ENCODE assay signal across 20 cellular contexts in genomic region chr15:48371961-48372360, GRCh38. TPM values are rescaled to one million over a fixed set of nuclear protein-coding genes. Genes with fewer than 3 reads are reported as not detected.
DNase-seq lines count a peak whose midpoint lies in the region; ATAC-seq and TF ChIP-seq lines count a peak whose summit lies in the region.
"Had no signal": no experiment of that assay in that cellular context is flagged by ENCODE, and none has a peak within 500 bp of the region (broad histone marks: within the 10 kb centered on the region; RNA-seq: fewer than 3 reads in every experiment).

No MANE protein-coding gene starts in this region.

- TF ChIP-seq CTCF in choroid plexus epithelial cell (conservative IDR thresholded peaks at IDR 0.05; ENCODE audit: low read depth, low read length) (no peak), fibroblast of the aortic adventitia (IDR thresholded peaks at IDR 0.05; ENCODE audit: insufficient read depth, low read length) (no peak)

- no peaks in the 10 kb centered on the region for H3K9me2 ChIP-seq in GM23248 (ENCODE audit: insufficient read depth)

- H3K27ac ChIP-seq in GM23248, result peak overlapping the region; percentile 95
- peak overlapping the region; percentile 19 for H3K27ac ChIP-seq in subcutaneous abdominal adipose tissue (ENCODE audit: low read depth, low read length)
- H3K27ac ChIP-seq: BLaER1 treated with 17β-estradiol and CSF1 and Interleukin-3, amounts not matched to agents 10 nM and 100 nM had no signal

- H3K4me2 ChIP-seq in GM23248 (ENCODE audit: unreplicated experiment), result no peak overlapping the region
- H3K4me2 ChIP-seq: BLaER1 treated with 17β-estradiol and CSF1 and Interleukin-3, amounts not matched to agents 10 nM and 100 nM had no signal

- no peaks in the 10 kb centered on the region for H3K9me3 ChIP-seq in GM23248 (ENCODE audit: low read depth)
- no peaks in the 10 kb centered on the region for H3K9me3 ChIP-seq in subcutaneous abdominal adipose tissue (ENCODE audit: control insufficient read depth in 5 of 5, low read length in 5 of 5)
- H3K9me3 ChIP-seq: BE2C had no signal

- H3K79me2 ChIP-seq in GM23248 (ENCODE audit: insufficient read depth), result no peaks in the 10 kb centered on the region

- no peak overlapping the region for H3K9ac ChIP-seq in GM23248
- no peak overlapping the region for H3K9ac ChIP-seq in subcutaneous abdominal adipose tissue (ENCODE audit: low read length in 5 of 5)
- H3K9ac ChIP-seq: BLaER1 treated with 17β-estradiol and CSF1 and Interleukin-3, amounts not matched to agents 10 nM and 100 nM had no signal

- no peaks in the 10 kb centered on the region for H4K20me1 ChIP-seq in GM23248 (ENCODE audit: insufficient read depth)
- H4K20me1 ChIP-seq: BLaER1 treated with 17β-estradiol and CSF1 and Interleukin-3, amounts not matched to agents 10 nM and 100 nM had no signal

- H3K27me3 ChIP-seq in GM23248 (replicated peaks; ENCODE audit: insufficient read depth) (no peaks in the 10 kb centered on the region), subcutaneous abdominal adipose tissue (ENCODE audit: control insufficient read depth in 5 of 5, insufficient read depth in 4 of 5, low read length in 5 of 5) (no peaks in the 10 kb centered on the region)
- H3K27me3 ChIP-seq: BE2C; BLaER1 treated with 17β-estradiol and CSF1 and Interleukin-3, amounts not matched to agents 10 nM and 100 nM had no signal

- no peak overlapping the region for H2AFZ ChIP-seq in GM23248

- WGBS in GM23248 (ENCODE audit: low coverage in 1 of 2, low lambda C conversion rate in 2 of 2, missing lambda C conversion rate in 2 of 2), 2 experiments, result 93 to 96% methylated on average over 2 of the region's 2 CpGs

- no peak for ATAC-seq in GM19035 (IDR thresholded peaks at IDR 0.05; ENCODE audit: unreplicated experiment)
- ATAC-seq: GM12878 had no signal

- H3K4me3 ChIP-seq in GM23248, result no peak overlapping the region
- H3K4me3 ChIP-seq in choroid plexus epithelial cell (ENCODE audit: low read depth, low read length), result no peak overlapping the region
- H3K4me3 ChIP-seq in fibroblast of the aortic adventitia (ENCODE audit: low read depth, low read length), result no peak overlapping the region
- H3K4me3 ChIP-seq in subcutaneous abdominal adipose tissue (ENCODE audit: low read depth in 1 of 5, low read length in 5 of 5), result no peak overlapping the region
- H3K4me3 ChIP-seq: BLaER1 treated with 17β-estradiol and CSF1 and Interleukin-3, amounts not matched to agents 10 nM and 100 nM; GM12878 had no signal

- H3F3A ChIP-seq in GM23248 (ENCODE audit: insufficient read depth), result peaks cover 46% of the 10 kb centered on the region

- in situ Hi-C loops in GM23248 (cut with MboI), result loop anchor here (25.0 kb wide), 1 partner anchor 265 kb away; the partner anchor contains the start of gene FBN1

- H3K4me1 ChIP-seq in GM23248 (ENCODE audit: insufficient read depth) (peaks cover 59% of the 10 kb centered on the region), subcutaneous abdominal adipose tissue (ENCODE audit: control insufficient read depth in 5 of 5, insufficient read depth in 5 of 5, low read length in 5 of 5) (peaks cover 0 to 16% (median 9%) of the 10 kb centered on the region in 5 donors)
- H3K4me1 ChIP-seq: BE2C had no signal

- H3K36me3 ChIP-seq in GM23248 (ENCODE audit: low read depth) (no peaks in the 10 kb centered on the region), subcutaneous abdominal adipose tissue (ENCODE audit: control insufficient read depth in 5 of 5, insufficient read depth in 5 of 5, low read length in 5 of 5) (no peaks in the 10 kb centered on the region)
- H3K36me3 ChIP-seq: BE2C; BLaER1 treated with 17β-estradiol and CSF1 and Interleukin-3, amounts not matched to agents 10 nM and 100 nM had no signal

- DNase-seq in GM23248, result no peak
- peak; percentile 38 for DNase-seq in choroid plexus epithelial cell (ENCODE audit: low read depth)
- peak; percentile 39 for DNase-seq in fibroblast of the aortic adventitia (ENCODE audit: low read depth)
- no peak for DNase-seq in AG20443 (ENCODE audit: low spot score)
- DNase-seq in middle frontal gyrus (ENCODE audit: extremely low spot score, low spot score), result no peak
- DNase-seq: 8988T; AML-193; BE2C; CD4-positive, alpha-beta T cell; CD8-positive, alpha-beta memory T cell; DMS 273 treated with DMSO at 0.1 percent for 48 hours; DMS79; EL; GDM1; H7; HCEC 1CT had no signal

RNA-seq across cellular contexts. Expression of gene DUT, which starts 40.7 kb away (rescaled TPM):
- total RNA-seq in GM23248 (2014; rRNA removed; shearing (Covaris generic)), result 78.0 and 80.6 TPM in 2 replicates
- polyA plus RNA-seq in GM23248 (2016; fragmentation: Nextera tagmentation; extraction: Ambion mirVana), result 149 and 156 TPM in 2 replicates
- 70.4 and 72.0 TPM in 2 replicates for total RNA-seq in fibroblast of the aortic adventitia (ENCODE audit: low replicate concordance)

Comparison
In these comparisons a context has a peak if more than half of its experiments do, and no peak if none do; other contexts are left out.
1. DNase-seq: peak in choroid plexus epithelial cell (single experiment) and fibroblast of the aortic adventitia (single experiment); none in GM23248 (single experiment), AG20443 (single experiment) and middle frontal gyrus (single experiment).